Comparison of ENCODE assay signal across 16 cellular contexts in genomic region chr12:44126811-44127210, GRCh38.
DNase-seq lines count a peak whose midpoint lies in the region; ATAC-seq, FAIRE-seq and TF ChIP-seq lines count a peak whose summit lies in the region.
"Had no signal": no experiment of that assay in that cellular context is flagged by ENCODE, and none has a peak within 500 bp of the region (broad histone marks: within the 10 kb centered on the region; RNA-seq: fewer than 3 reads in every experiment).

No MANE protein-coding gene starts in this region.

- H3K14ac ChIP-seq in IMR-90 (replicated peaks; ENCODE audit: low read depth, low read length): no peak overlapping the region

- H3K56ac ChIP-seq in IMR-90 (ENCODE audit: extremely low read depth, insufficient read depth, low read length): no peak overlapping the region

- no peak overlapping the region for H2BK15ac ChIP-seq in IMR-90 (ENCODE audit: low read depth, low read length)

- H2AK5ac ChIP-seq in IMR-90 (ENCODE audit: low read depth, low read length): no peak overlapping the region

- no peak overlapping the region for H4K5ac ChIP-seq in IMR-90 (ENCODE audit: low read depth, low read length)

- H3K36me3 ChIP-seq in IMR-90 (ENCODE audit: control insufficient read depth, insufficient read depth, low read length) (no peaks in the 10 kb centered on the region), bronchial epithelial cell (ENCODE audit: control insufficient read depth, insufficient read depth, low read length) (no peaks in the 10 kb centered on the region)

- TF ChIP-seq EP300 in Ishikawa (IDR thresholded peaks at IDR 0.05; ENCODE audit: borderline replicate concordance): no peak

- H3K4me3 ChIP-seq in IMR-90 (ENCODE audit: insufficient read depth, low read depth, low read length) (no peak overlapping the region), bronchial epithelial cell (ENCODE audit: low read depth, low read length) (no peak overlapping the region)
- H3K4me3 ChIP-seq: GM23248 had no signal

- H3K4me2 ChIP-seq in IMR-90 (ENCODE audit: low read depth, low read length): no peak overlapping the region

- H2AK9ac ChIP-seq in IMR-90 (replicated peaks; ENCODE audit: low read depth, low read length, poor library complexity): no peak overlapping the region

- TF ChIP-seq RAD21 in IMR-90 (IDR thresholded peaks at IDR 0.05; ENCODE audit: low read length) (no peak), Ishikawa (IDR thresholded peaks at IDR 0.05; ENCODE audit: low read depth) (no peak)

- no peak overlapping the region for H4K8ac ChIP-seq in IMR-90 (ENCODE audit: low read depth in 2 of 2, low read length in 2 of 2)

- intact Hi-C loops in IMR-90 (cut with micrococcal nuclease): no loop called here

- FAIRE-seq in bronchial epithelial cell (lab: Jason Lieb, UNC): no peak
- FAIRE-seq: G401.6, GM12892, GM19239 had no signal

- no peaks in the 10 kb centered on the region; a peak in 1 of 4 replicates for H3K79me1 ChIP-seq in IMR-90 (ENCODE audit: low read depth in 1 of 2, low read length in 2 of 2)

- no peak overlapping the region for H3K27ac ChIP-seq in IMR-90 (ENCODE audit: insufficient read depth, low read length)
- H3K27ac ChIP-seq: GM23248 had no signal

- TF ChIP-seq POLR2A in IMR-90 (IDR thresholded peaks at IDR 0.05; ENCODE audit: low read depth, low read length): no peak

- H2BK20ac ChIP-seq in IMR-90 (ENCODE audit: low read depth, low read length): no peak overlapping the region

- no peak overlapping the region for H4K91ac ChIP-seq in IMR-90 (ENCODE audit: insufficient read depth, low read depth, low read length)

- no peaks in the 10 kb centered on the region for H3K4me1 ChIP-seq in IMR-90 (ENCODE audit: control insufficient read depth, insufficient read depth, low read length)

- CTCF ChIA-PET in IMR-90 (lab: Yijun Ruan, JAX): no interaction called here

- no peak overlapping the region for H2AFZ ChIP-seq in IMR-90 (replicated peaks; ENCODE audit: low read length, poor library complexity)
- H2AFZ ChIP-seq: GM23248 had no signal

- POLR2A ChIA-PET in IMR-90 (lab: Charles Lee; ENCODE audit: unreplicated experiment): no interaction called here

- no peak overlapping the region for H3K4ac ChIP-seq in IMR-90 (ENCODE audit: low read depth, low read length)

- no peak for DNase-seq in IMR-90
- DNase-seq in bronchial epithelial cell (ENCODE audit: low read depth): peak; percentile 4
- DNase-seq in iPS-NIHi7 (ENCODE audit: extremely low spot score): no peak
- DNase-seq in DMS153 treated with DMSO at 0.1 percent for 48 hours (lab: John Stamatoyannopoulos, UW; ENCODE audit: unreplicated experiment): no peak
- DNase-seq in SW 1271 (lab: John Stamatoyannopoulos, UW): no peak
- DNase-seq: Calu3; CD4-positive, alpha-beta memory T cell; COR-L47; DND-41; GM23248; H9 had no signal

- H3K9ac ChIP-seq in IMR-90 (ENCODE audit: low read depth, low read length): no peak overlapping the region
- H3K9ac ChIP-seq: GM23248 had no signal

- no peak overlapping the region for H3K23ac ChIP-seq in IMR-90 (ENCODE audit: low read depth, low read length)

- H2BK5ac ChIP-seq in IMR-90 (ENCODE audit: low read depth, low read length, poor library complexity, severe bottlenecking): no peak overlapping the region

- no peaks in the 10 kb centered on the region for H3K27me3 ChIP-seq in IMR-90 (ENCODE audit: control insufficient read depth, insufficient read depth, low read length)
- no peaks in the 10 kb centered on the region for H3K27me3 ChIP-seq in bronchial epithelial cell (ENCODE audit: control insufficient read depth, insufficient read depth, low read length)

- no peak overlapping the region for H2BK120ac ChIP-seq in IMR-90 (ENCODE audit: low read depth, low read length)

- no TSS peak for BruUV-seq in IMR-90 (replicated peaks; lab: Mats Ljungman, UMichigan)

- no peaks in the 10 kb centered on the region for H3K9me3 ChIP-seq in IMR-90 (ENCODE audit: control insufficient read depth, insufficient read depth, low read length)

- dilution Hi-C loops in IMR-90 (cut with HindIII; ENCODE audit: low sequenced_read_pairs, unreplicated experiment): no loop called here

- no peak for ATAC-seq in IMR-90 (ENCODE audit: low read depth)
- ATAC-seq: HCT116 had no signal

- in situ Hi-C loops in IMR-90 (cut with MboI; ENCODE audit: low sequenced_read_pairs): no loop called here

- no peaks in the 10 kb centered on the region for H3K9me1 ChIP-seq in IMR-90 (ENCODE audit: insufficient read depth, low read length)

- WGBS in IMR-90 (ENCODE audit: extremely low coverage in 2 of 2, insufficient read length in 1 of 2), 2 experiments: no CpG with 5 or more reads among the region's 1 CpG

- TF ChIP-seq CTCF in IMR-90 (conservative IDR thresholded peaks at IDR 0.05; ENCODE audit: low read depth, low read length) (no peak), bronchial epithelial cell (IDR thresholded peaks at IDR 0.05; ENCODE audit: insufficient read depth, low read length, severe bottlenecking) (no peak)

- H3K18ac ChIP-seq in IMR-90 (ENCODE audit: low read depth, low read length): no peak overlapping the region

- no peaks in the 10 kb centered on the region for H4K20me1 ChIP-seq in IMR-90 (ENCODE audit: insufficient read depth, low read length)

TF ChIP-seq in IMR-90, 13 proteins besides CTCF, POLR2A, EP300 and RAD21:
- TF ChIP-seq MXI1 (IDR thresholded peaks at IDR 0.05; ENCODE audit: borderline replicate concordance, low read depth, low read length) (no peak), CEBPB (IDR thresholded peaks at IDR 0.05; ENCODE audit: low read depth, low read length) (peak; percentile 83)
TF ChIP-seq in IMR-90: peak in this region for 1.

TF ChIP-seq in Ishikawa, 13 proteins besides CTCF, POLR2A, EP300 and RAD21:
- TF ChIP-seq MAX (IDR thresholded peaks at IDR 0.05) (no peak), TAF1 (IDR thresholded peaks at IDR 0.05; ENCODE audit: low read depth) (no peak), CEBPB (IDR thresholded peaks at IDR 0.05) (peak; percentile 73; the same call in 1 of the 2 replicates)
